17 cellular contexts compared by ENCODE assay signal in the genomic region with DNA sequence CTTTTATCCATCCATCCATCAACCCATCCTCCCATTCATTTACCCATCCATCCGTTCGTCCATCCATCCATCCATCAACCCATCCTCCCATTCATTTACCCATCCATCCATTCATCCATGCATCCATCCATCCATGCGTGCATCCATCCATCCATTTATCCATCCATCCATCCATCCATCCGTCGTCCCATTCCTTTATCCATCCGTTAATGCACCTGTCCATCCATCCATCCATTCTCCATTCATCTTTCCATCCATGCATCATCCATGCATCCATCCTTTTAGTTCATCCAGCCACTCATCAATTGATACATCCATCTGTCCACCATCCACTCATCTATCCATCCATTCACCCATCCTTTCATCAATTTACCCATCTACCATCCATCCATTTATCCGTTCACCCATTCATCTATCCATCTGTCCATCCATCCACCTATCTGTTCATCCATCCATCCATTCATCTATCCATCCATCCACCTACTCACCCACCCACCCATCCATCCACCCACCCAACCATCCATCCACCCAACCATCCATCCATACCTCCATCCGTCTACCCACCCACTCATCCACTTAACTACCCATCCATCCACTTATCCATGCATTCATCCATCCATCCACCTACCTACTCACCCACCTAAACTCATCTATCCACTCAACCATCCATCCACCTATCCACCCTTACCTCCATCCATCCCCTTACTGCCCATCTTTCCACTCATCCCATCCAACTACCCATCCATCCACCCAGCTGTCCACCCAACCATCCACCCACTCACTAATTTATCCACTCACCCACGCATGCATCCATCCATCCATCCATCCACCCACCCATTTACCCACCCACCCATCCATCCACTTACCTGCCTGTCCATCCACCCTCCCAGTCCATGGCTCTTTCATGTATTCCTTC. TPM values are rescaled to one million over a fixed set of nuclear protein-coding genes. Genes with fewer than 3 reads are reported as not detected.
A peak's percentile ranks its signal among the peaks of the same experiment; 100 is the strongest.
DNase-seq lines count a peak whose midpoint lies in the region; ATAC-seq, FAIRE-seq and TF ChIP-seq lines count a peak whose summit lies in the region.
"Had no signal": no experiment of that assay in that cellular context is flagged by ENCODE, and none has a peak within 500 bp of the region (broad histone marks: within the 10 kb centered on the region; RNA-seq: fewer than 3 reads in every experiment).

No MANE protein-coding gene starts in this region.

- intact Hi-C loops in GM12878 (cut with micrococcal nuclease; ENCODE audit: unreplicated experiment), result no loop called here
- intact Hi-C loops in posterior vena cava (cut with DNase I), result no loop called here
- intact Hi-C loops in uterus (cut with DNase I; ENCODE audit: low total_unique reads), result no loop called here

- RAD21 ChIA-PET in GM12878 (lab: Charles Lee; ENCODE audit: unreplicated experiment), result no interaction called here

- H3K4me1 ChIP-seq in HEK293 (ENCODE audit: control insufficient read depth, insufficient read depth, low read length) (no peaks in the 10 kb centered on the region), GM12878 (ENCODE audit: control insufficient read depth, insufficient read depth, low read length) (peaks cover 33% of the 10 kb centered on the region), uterus (peaks cover 6 to 16% of the 10 kb centered on the region in 2 donors)

- CTCF ChIA-PET in HEK293 (lab: Yijun Ruan, JAX), result no interaction called here
- CTCF ChIA-PET in GM12878 (lab: Yijun Ruan, JAX), result no interaction called here
- CTCF ChIA-PET in GM10248 (lab: Yijun Ruan, JAX), result no interaction called here

- SMC1A ChIA-PET in GM12878 (lab: Charles Lee; ENCODE audit: uncharacterized antibody, unreplicated experiment), result no interaction called here

- H3K9me3 Mint-ChIP-seq in activated T-cell treated with anti-CD3 and anti-CD28 coated beads, Interleukin-2, amount 50 U/mL, for 72 hours, result peaks cover 6% of the 10 kb centered on the region in 2 donors
- H3K9me3 Mint-ChIP-seq: activated B cell treated with CpG ODN at 0.5 μM for 24 hours, endodermal cell, H9 had no signal

- peaks cover 14 to 20% of the 10 kb centered on the region in 2 donors for H3K36me3 Mint-ChIP-seq in activated T-cell treated with anti-CD3 and anti-CD28 coated beads, Interleukin-2, amount 50 U/mL, for 72 hours (ENCODE audit: insufficient read depth in 2 of 2)

- no peak for ATAC-seq in activated T-cell treated with anti-CD3 and anti-CD28 coated beads, Interleukin-2, amount 50 U/mL, for 72 hours (replicated peaks in 1 of 2)
- ATAC-seq in GM12878, result no peak

- H3K4me3 Mint-ChIP-seq in activated T-cell treated with anti-CD3 and anti-CD28 coated beads, Interleukin-2, amount 50 U/mL, for 72 hours, result peak overlapping the region; percentile 10 to 84
- H3K4me3 Mint-ChIP-seq: endodermal cell, H9 had no signal

- no peaks in the 10 kb centered on the region for H4K20me1 ChIP-seq in GM12878 (ENCODE audit: control insufficient read depth, insufficient read depth)

- no peaks in the 10 kb centered on the region for H3K27me3 Mint-ChIP-seq in activated T-cell treated with anti-CD3 and anti-CD28 coated beads, Interleukin-2, amount 50 U/mL, for 72 hours (ENCODE audit: low read depth)
- H3K27me3 Mint-ChIP-seq: activated B cell treated with CpG ODN at 0.5 μM for 24 hours had no signal

- TF ChIP-seq POLR2A in GM12878 (IDR thresholded peaks at IDR 0.05; ENCODE audit: low read depth, low read length), result no peak
- TF ChIP-seq POLR2A in uterus (IDR thresholded peaks at IDR 0.05), result no peak

- no peak for TF ChIP-seq CTCF in HEK293 (tag by site-specific recombination; IDR thresholded peaks at IDR 0.05)
- TF ChIP-seq CTCF in GM12878 (IDR thresholded peaks at IDR 0.05 in 2 of 3, conservative IDR thresholded peaks at IDR 0.05 in 1 of 3; ENCODE audit: control insufficient read depth in 2 of 3, extremely low read depth in 1 of 3, insufficient read depth in 1 of 3, low read depth in 3 of 3, low read length in 3 of 3), result no peak
- TF ChIP-seq CTCF in uterus (IDR thresholded peaks at IDR 0.05), result no peak
- no peak for TF ChIP-seq CTCF in GM10248 (IDR thresholded peaks at IDR 0.05; ENCODE audit: control extremely low read depth, extremely low read depth, low read depth, missing control alignments)

- in situ Hi-C loops in GM12878 (cut with MboI), result no loop called here

- H3K27ac Mint-ChIP-seq in activated T-cell treated with anti-CD3 and anti-CD28 coated beads, Interleukin-2, amount 50 U/mL, for 72 hours, result no peak overlapping the region
- H3K27ac Mint-ChIP-seq: endodermal cell, H9 had no signal

- 91% methylated on average over 9 of the region's 9 CpGs for WGBS in GM12878 (ENCODE audit: insufficient coverage, insufficient replicate concordance, low lambda C conversion rate, missing lambda C conversion rate)

- FAIRE-seq in GM12878 (lab: Jason Lieb, UNC), result no peak

- no peak overlapping the region for H3K9ac ChIP-seq in GM12878 (ENCODE audit: control insufficient read depth, insufficient read depth, low read length)

- peaks cover 8 to 13% of the 10 kb centered on the region in 2 experiments; a peak in 2 of 3 replicates for H3K36me3 ChIP-seq in HEK293 (ENCODE audit: control insufficient read depth in 2 of 2, insufficient read depth in 1 of 2, low read length in 2 of 2)
- H3K36me3 ChIP-seq in GM12878 (ENCODE audit: control insufficient read depth in 2 of 2, insufficient read depth in 2 of 2, low read length in 1 of 2), result no peaks in the 10 kb centered on the region; a peak in 2 of 4 replicates
- H3K36me3 ChIP-seq in uterus, result no peaks in the 10 kb centered on the region

- peaks cover 96% of the 10 kb centered on the region for H3K4me1 Mint-ChIP-seq in activated T-cell treated with anti-CD3 and anti-CD28 coated beads, Interleukin-2, amount 50 U/mL, for 72 hours (ENCODE audit: low read depth)

- POLR2A ChIA-PET in HEK293 (lab: Yijun Ruan, JAX), result no interaction called here
- POLR2A ChIA-PET in GM12878 (lab: Charles Lee), result no interaction called here
- POLR2A ChIA-PET in GM10248 (lab: Yijun Ruan, JAX), result no interaction called here

- TF ChIP-seq EP300 in GM12878 (IDR thresholded peaks at IDR 0.05; ENCODE audit: borderline replicate concordance in 1 of 2, control insufficient read depth in 1 of 2, low read depth in 2 of 2, low read length in 2 of 2), result no peak

- no peak for TF ChIP-seq RAD21 in GM12878 (IDR thresholded peaks at IDR 0.05; ENCODE audit: insufficient read depth, low read depth, low read length)

- H3K27me3 ChIP-seq in GM12878 (replicated peaks in 1 of 2; ENCODE audit: control insufficient read depth in 2 of 2, insufficient read depth in 2 of 2, low read length in 1 of 2) (no peaks in the 10 kb centered on the region), uterus (no peaks in the 10 kb centered on the region)

- 0 out of 2 replicates have a peak overlapping the region, but pooled peaks have one; percentile 21 for H3K4me2 ChIP-seq in GM12878 (ENCODE audit: control insufficient read depth, insufficient read depth)

- H3K27ac ChIP-seq in HEK293 (ENCODE audit: extremely low read depth, low read depth, low read length) (no peak overlapping the region), GM12878 (ENCODE audit: control insufficient read depth, insufficient read depth) (no peak overlapping the region), uterus (no peak overlapping the region)

- H2AFZ ChIP-seq in GM12878 (ENCODE audit: control insufficient read depth, low read depth, low read length), result no peak overlapping the region

- peaks cover 17% of the 10 kb centered on the region for H3K79me2 ChIP-seq in GM12878 (ENCODE audit: control insufficient read depth, insufficient read depth, low read length)

- no peak for DNase-seq in activated T-cell treated with anti-CD3 and anti-CD28 coated beads, Interleukin-2, amount 50 U/mL, for 72 hours
- DNase-seq in activated T-cell treated with anti-CD3 and anti-CD28 coated beads for 4 hours, result no peak
- no peak for DNase-seq in GM12878 (ENCODE audit: low read depth, low spot score)
- DNase-seq in posterior vena cava (ENCODE audit: low spot score), result peak; percentile 9
- DNase-seq in amniotic stem cell (lab: John Stamatoyannopoulos, UW), result no peak
- DNase-seq in uterus, result no peak
- no peak for DNase-seq in GM10248 (ENCODE audit: extremely low spot score)
- DNase-seq: activated B cell treated with CpG ODN at 0.5 μM for 24 hours; endodermal cell; GDM1; H9; NCI-H146; NCI-H345; NK-92 treated with Interleukin-12 subunit alpha and Interleukin-12 subunit beta, amount 100 ng/mL, for 24 hours had no signal

- H3K9me3 ChIP-seq in HEK293 (ENCODE audit: control insufficient read depth, insufficient read depth, low read depth, low read length) (no peaks in the 10 kb centered on the region), GM12878 (replicated peaks; ENCODE audit: control insufficient read depth, insufficient read depth, low read length) (no peaks in the 10 kb centered on the region; the same call in 2 of the 3 replicates), uterus (no peaks in the 10 kb centered on the region)

- no peak overlapping the region for H3K4me3 ChIP-seq in HEK293 (ENCODE audit: low read depth, low read length)
- H3K4me3 ChIP-seq in GM12878, result no peak overlapping the region
- no peak overlapping the region for H3K4me3 ChIP-seq in uterus

- BruUV-seq in GM12878 (replicated peaks; lab: Mats Ljungman, UMichigan), result no TSS peak

RNA-seq across cellular contexts. Expression of gene CD99, which starts 9.6 kb away (rescaled TPM):
- 100 to 1,000 TPM; 148 to 222 TPM for total RNA-seq in activated T-cell treated with anti-CD3 and anti-CD28 coated beads, Interleukin-2, amount 50 U/mL, for 72 hours
- 84.7 and 89.7 TPM in 2 replicates for total RNA-seq in GM12878 (2013; cell fraction: nucleolus; rRNA removed)
- total RNA-seq in GM12878 (2014; rRNA removed) (157 and 163 TPM in 2 replicates), GM12878 (2014; rRNA removed; fragmentation: Illumina TruSeq; extraction: Trizol) (128 and 134 TPM in 2 replicates), GM12878 (2021) (174 and 181 TPM in 2 replicates), posterior vena cava (100 to 1,000 TPM; 298 to 369 TPM), uterus (100 to 1,000 TPM in 3 of 4 donors, 10 to 100 TPM in 1; 81.9 to 329 (median 202) TPM)
- 27.6 TPM for polyA plus RNA-seq in GM12878 (2011; ENCODE audit: low read depth)
- polyA plus RNA-seq in GM12878 (2011; rRNA removed) (31.4 and 43.4 TPM in 2 replicates), GM12878 (2014; fragmentation: Illumina TruSeq; extraction: Trizol) (148 and 154 TPM in 2 replicates), GM12878 (2014; fragmentation: Nextera tagmentation; extraction: Ambion mirVana) (10 to 100 TPM; 24.8 to 52.1 TPM), GM12878 (2014; rRNA removed) (227 and 242 TPM in 2 replicates), GM12878 (2016; fragmentation: Nextera tagmentation; extraction: Ambion mirVana) (100 to 1,000 TPM; 169 to 193 TPM)
- 73.8 and 89.2 TPM in 2 replicates for polyA plus RNA-seq in GM12878 (2011; cell fraction: cytosol; rRNA removed)
- 52.7 and 65.2 TPM in 2 replicates for polyA plus RNA-seq in GM12878 (2011; cell fraction: nucleus; rRNA removed)
- polyA plus RNA-seq in GM12878 (2012), result 83.9 and 108 TPM in 2 replicates
- polyA minus RNA-seq in GM12878 (2011; rRNA and poly(A)+ RNA removed), result 21.3 and 37.8 TPM in 2 replicates
- polyA minus RNA-seq in GM12878 (2011; cell fraction: cytosol; rRNA and poly(A)+ RNA removed), result 32.6 and 35.1 TPM in 2 replicates
- polyA minus RNA-seq in GM12878 (2011; cell fraction: nucleus; rRNA and poly(A)+ RNA removed), result 8.7 and 16.3 TPM in 2 replicates

RNA-seq across cellular contexts. Expression of gene XG, which starts 51.2 kb away (rescaled TPM):
- total RNA-seq in activated T-cell treated with anti-CD3 and anti-CD28 coated beads, Interleukin-2, amount 50 U/mL, for 72 hours, result not detected
- total RNA-seq in GM12878 (2013; cell fraction: nucleolus; rRNA removed), result not detected in 2 replicates
- total RNA-seq in GM12878 (2014; rRNA removed) (not detected in 2 replicates), GM12878 (2014; rRNA removed; fragmentation: Illumina TruSeq; extraction: Trizol) (not detected in 2 replicates), GM12878 (2021) (not detected in 2 replicates), posterior vena cava (1 to 10 TPM; 5.4 to 7.9 TPM), uterus (under 1 TPM in 1 of 4 donors, not detected in 3; 0.76 TPM)
- not detected for polyA plus RNA-seq in GM12878 (2011; ENCODE audit: low read depth)
- polyA plus RNA-seq in GM12878 (2011; rRNA removed) (not detected in 2 replicates), GM12878 (2014; fragmentation: Illumina TruSeq; extraction: Trizol) (not detected in 2 replicates), GM12878 (2014; fragmentation: Nextera tagmentation; extraction: Ambion mirVana) (not detected), GM12878 (2014; rRNA removed) (not detected in 2 replicates), GM12878 (2016; fragmentation: Nextera tagmentation; extraction: Ambion mirVana) (not detected)
- polyA plus RNA-seq in GM12878 (2011; cell fraction: cytosol; rRNA removed), result not detected in 2 replicates
- not detected in 2 replicates for polyA plus RNA-seq in GM12878 (2011; cell fraction: nucleus; rRNA removed)
- not detected in 2 replicates for polyA plus RNA-seq in GM12878 (2012)
- polyA minus RNA-seq in GM12878 (2011; rRNA and poly(A)+ RNA removed), result not detected in 2 replicates
- not detected in 2 replicates for polyA minus RNA-seq in GM12878 (2011; cell fraction: cytosol; rRNA and poly(A)+ RNA removed)
- not detected in 2 replicates for polyA minus RNA-seq in GM12878 (2011; cell fraction: nucleus; rRNA and poly(A)+ RNA removed)
- total RNA-seq: activated B cell treated with CpG ODN at 0.5 μM for 24 hours, renal cortical epithelial cell had no signal
- polyA plus RNA-seq: AG04450 had no signal
